ENCODE assay signal across 8 cellular contexts in genomic region chr5:62233083-62234046, GRCh38.
A peak's percentile ranks its signal among the peaks of the same experiment; 100 is the strongest.
DNase-seq lines count a peak whose midpoint lies in the region; ATAC-seq, FAIRE-seq and TF ChIP-seq lines count a peak whose summit lies in the region.
"Not testable (repeated sequence)": the region's sequence is repeated elsewhere in the genome, so short reads cannot be mapped to it uniquely, and the experiment has no call there.

No MANE protein-coding gene starts in this region.

- H3K36me3 ChIP-seq in mucosa of descending colon (ENCODE audit: low read depth), result not testable (repeated sequence)

- TF ChIP-seq RAD21 in A549 (conservative IDR thresholded peaks at IDR 0.05 in 1 of 2, IDR thresholded peaks at IDR 0.05 in 1 of 2), result not testable (repeated sequence)

- POLR2A ChIA-PET in A549 (lab: Yijun Ruan, JAX), result not testable (repeated sequence)

- TF ChIP-seq CTCF in A549 (IDR thresholded peaks at IDR 0.05); NB4 (IDR thresholded peaks at IDR 0.05; ENCODE audit: low read depth, low read length); epithelial cell of proximal tubule (conservative IDR thresholded peaks at IDR 0.05; ENCODE audit: low read depth, low read length); mucosa of descending colon (IDR thresholded peaks at IDR 0.05): not testable (repeated sequence)

- H3K9me3 Mint-ChIP-seq in activated T-cell treated with anti-CD3 and anti-CD28 coated beads, Interleukin-2, amount 50 U/mL, for 24 hours, result not testable (repeated sequence)

- FAIRE-seq in A549 (lab: Jason Lieb, UNC), result not testable (repeated sequence)

- ATAC-seq in A549 (peak; percentile 87 to 95; a peak in 5 of 6 replicates), GM18870 (IDR thresholded peaks at IDR 0.05; ENCODE audit: unreplicated experiment) (peak; percentile 78), GM21825 (IDR thresholded peaks at IDR 0.05; ENCODE audit: unreplicated experiment) (peak; percentile 71), HG03159 (IDR thresholded peaks at IDR 0.05; ENCODE audit: unreplicated experiment) (peak; percentile 70), mucosa of descending colon (peak; percentile 90)

- not testable (repeated sequence) for H3K36me3 Mint-ChIP-seq in activated T-cell treated with anti-CD3 and anti-CD28 coated beads, Interleukin-2, amount 50 U/mL, for 24 hours (ENCODE audit: low read depth)

- H3K27me3 Mint-ChIP-seq in activated T-cell treated with anti-CD3 and anti-CD28 coated beads, Interleukin-2, amount 50 U/mL, for 24 hours, result not testable (repeated sequence)

- not testable (repeated sequence) for H3K4me3 ChIP-seq in A549; NB4 (ENCODE audit: low read depth, low read length); epithelial cell of proximal tubule (ENCODE audit: low read depth, low read length); mucosa of descending colon

- TF ChIP-seq POLR2A in A549 (IDR thresholded peaks at IDR 0.05; ENCODE audit: low read length); NB4 (IDR thresholded peaks at IDR 0.05; ENCODE audit: extremely low read depth, insufficient read length): not testable (repeated sequence)

- H3K27ac Mint-ChIP-seq in activated T-cell treated with anti-CD3 and anti-CD28 coated beads, Interleukin-2, amount 50 U/mL, for 24 hours, result peak overlapping the region; percentile 16

- 27% methylated on average over 6 of the region's 6 CpGs for WGBS in A549 (ENCODE audit: missing lambda C conversion rate)

- peaks cover 33% of the 10 kb centered on the region for H3K4me1 Mint-ChIP-seq in activated T-cell treated with anti-CD3 and anti-CD28 coated beads, Interleukin-2, amount 50 U/mL, for 24 hours (ENCODE audit: low read depth)

- intact Hi-C loops in mucosa of descending colon (cut with DNase I, micrococcal nuclease), result not testable (repeated sequence)

- not testable (repeated sequence) for TF ChIP-seq EP300 in A549 (IDR thresholded peaks at IDR 0.05)

- H3K4me2 ChIP-seq in A549, result peak overlapping the region; percentile 30

- not testable (repeated sequence) for H3K4me3 Mint-ChIP-seq in activated T-cell treated with anti-CD3 and anti-CD28 coated beads, Interleukin-2, amount 50 U/mL, for 24 hours

- H3K9me3 ChIP-seq in A549, mucosa of descending colon: not testable (repeated sequence)

- peak overlapping the region in 1 of 2 experiments; percentile 39; a peak in 1 of 6 replicates for H3K27ac ChIP-seq in A549

- H3K4me1 ChIP-seq in A549; mucosa of descending colon (ENCODE audit: low read depth): not testable (repeated sequence)

- CTCF ChIA-PET in A549 (lab: Yijun Ruan, JAX), result interaction anchor here (1.2 kb wide), 1 partner anchor 90 kb away, joined by 3 read pairs; no protein-coding TSS in a partner anchor

- DNase-seq in A549 (ENCODE audit: low read depth in 1 of 2, low spot score in 1 of 2), result peak in 1 of 2 experiments; percentile 58
- DNase-seq in NB4 (ENCODE audit: low read depth), result peak; percentile 35
- DNase-seq in activated T-cell treated with anti-CD3 and anti-CD28 coated beads, Interleukin-2, amount 50 U/mL, for 24 hours; mucosa of descending colon: not testable (repeated sequence)
- peak; percentile 45 for DNase-seq in epithelial cell of proximal tubule (ENCODE audit: low read depth)

TF ChIP-seq in A549, 52 proteins besides CTCF, POLR2A, EP300 and RAD21:
- not testable (repeated sequence) for TF ChIP-seq FOSL2 (IDR thresholded peaks at IDR 0.05)
- TF ChIP-seq FOSL2 (CRISPR knock-in tag; IDR thresholded peaks at IDR 0.05), result peak; percentile 70
